ENCODE assay signal across 1 cellular context in the genomic region with DNA sequence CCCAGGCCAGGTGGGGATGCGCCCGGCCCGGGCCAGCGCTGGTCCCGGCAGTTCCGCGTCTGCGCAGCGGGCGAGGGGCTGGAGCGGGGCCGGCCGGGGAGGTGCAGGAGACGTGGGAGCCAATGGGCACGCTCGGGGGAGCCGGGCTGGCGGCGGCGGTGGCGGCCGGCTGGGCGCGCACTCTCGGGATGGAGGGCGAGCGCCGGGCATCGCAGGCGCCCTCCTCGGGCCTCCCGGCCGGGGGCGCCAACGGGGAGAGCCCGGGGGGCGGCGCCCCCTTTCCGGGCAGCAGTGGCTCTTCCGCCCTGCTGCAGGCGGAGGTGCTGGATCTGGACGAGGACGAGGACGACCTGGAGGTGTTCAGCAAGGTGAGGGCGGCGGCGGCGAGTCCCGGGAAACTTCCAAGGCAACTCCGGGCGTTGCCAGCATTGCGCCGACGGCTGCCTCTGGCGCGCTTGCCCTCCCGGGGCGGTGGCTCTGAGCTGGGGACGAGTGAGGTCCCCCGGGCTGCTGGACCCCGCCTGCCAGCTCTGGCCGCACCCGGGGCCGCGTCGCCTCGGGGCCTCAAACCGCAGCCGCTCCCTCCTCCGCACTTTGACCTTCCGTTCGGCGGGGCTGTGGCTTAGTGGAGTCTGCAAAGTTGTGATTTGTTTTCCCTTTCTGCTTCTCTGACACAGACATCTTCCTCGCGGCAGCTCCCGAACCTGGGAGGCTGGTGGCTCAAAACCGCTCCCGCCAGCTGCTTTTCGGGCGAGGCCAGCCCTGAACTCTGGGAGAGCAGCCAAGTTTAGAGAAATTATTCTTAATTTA.
TF ChIP-seq lines count a peak whose summit lies in the region.

A gene with protein sequence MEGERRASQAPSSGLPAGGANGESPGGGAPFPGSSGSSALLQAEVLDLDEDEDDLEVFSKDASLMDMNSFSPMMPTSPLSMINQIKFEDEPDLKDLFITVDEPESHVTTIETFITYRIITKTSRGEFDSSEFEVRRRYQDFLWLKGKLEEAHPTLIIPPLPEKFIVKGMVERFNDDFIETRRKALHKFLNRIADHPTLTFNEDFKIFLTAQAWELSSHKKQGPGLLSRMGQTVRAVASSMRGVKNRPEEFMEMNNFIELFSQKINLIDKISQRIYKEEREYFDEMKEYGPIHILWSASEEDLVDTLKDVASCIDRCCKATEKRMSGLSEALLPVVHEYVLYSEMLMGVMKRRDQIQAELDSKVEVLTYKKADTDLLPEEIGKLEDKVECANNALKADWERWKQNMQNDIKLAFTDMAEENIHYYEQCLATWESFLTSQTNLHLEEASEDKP (plus strand): TSS at position 178 of the 810 bp plus-strand sequence. CDS start 11 bp downstream, at position 189.

TF ChIP-seq in GM23338, 12 proteins besides CTCF, POLR2A, EP300 and RAD21:
- TF ChIP-seq POLR2AphosphoS5 (IDR thresholded peaks at IDR 0.05; ENCODE audit: low read depth), result peak; percentile 6; the same call in 1 of the 2 replicates
- TF ChIP-seq ZNF331 (CRISPR knock-in tag; IDR thresholded peaks at IDR 0.05; ENCODE audit: low read depth), result no peak
- TF ChIP-seq ZNF114 (CRISPR knock-in tag; IDR thresholded peaks at IDR 0.05), result no peak
- TF ChIP-seq, protein P1, sequence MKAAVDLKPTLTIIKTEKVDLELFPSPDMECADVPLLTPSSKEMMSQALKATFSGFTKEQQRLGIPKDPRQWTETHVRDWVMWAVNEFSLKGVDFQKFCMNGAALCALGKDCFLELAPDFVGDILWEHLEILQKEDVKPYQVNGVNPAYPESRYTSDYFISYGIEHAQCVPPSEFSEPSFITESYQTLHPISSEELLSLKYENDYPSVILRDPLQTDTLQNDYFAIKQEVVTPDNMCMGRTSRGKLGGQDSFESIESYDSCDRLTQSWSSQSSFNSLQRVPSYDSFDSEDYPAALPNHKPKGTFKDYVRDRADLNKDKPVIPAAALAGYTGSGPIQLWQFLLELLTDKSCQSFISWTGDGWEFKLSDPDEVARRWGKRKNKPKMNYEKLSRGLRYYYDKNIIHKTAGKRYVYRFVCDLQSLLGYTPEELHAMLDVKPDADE (IDR thresholded peaks at IDR 0.05), result no peak
